3 cellular contexts compared by ENCODE assay signal in genomic region chr15:75692311-75692710, GRCh38. TPM values are rescaled to one million over a fixed set of nuclear protein-coding genes. Genes with fewer than 3 reads are reported as not detected.
"Had no signal": no experiment of that assay in that cellular context is flagged by ENCODE, and none has a peak within 500 bp of the region (broad histone marks: within the 10 kb centered on the region; RNA-seq: fewer than 3 reads in every experiment).

No MANE protein-coding gene starts in this region.

RNA-seq across cellular contexts. Expression of gene CSPG4, which starts 20.3 kb away (rescaled TPM):
- total RNA-seq: activated naive CD4-positive, alpha-beta T cell treated with anti-CD3 and anti-CD28 coated beads, Interleukin-2, amount 50 U/mL, for 72 hours; activated T-cell treated with anti-CD3 and anti-CD28 coated beads, Interleukin-2, amount 50 U/mL, for 72 hours; T-helper 2 cell treated with Interferon-gamma antibody and Interleukin-4, amounts not matched to agents 100 ng/mL and 5 ng/mL, for 36 hours had no signal
